14 cellular contexts compared by ENCODE assay signal in the genomic region with DNA sequence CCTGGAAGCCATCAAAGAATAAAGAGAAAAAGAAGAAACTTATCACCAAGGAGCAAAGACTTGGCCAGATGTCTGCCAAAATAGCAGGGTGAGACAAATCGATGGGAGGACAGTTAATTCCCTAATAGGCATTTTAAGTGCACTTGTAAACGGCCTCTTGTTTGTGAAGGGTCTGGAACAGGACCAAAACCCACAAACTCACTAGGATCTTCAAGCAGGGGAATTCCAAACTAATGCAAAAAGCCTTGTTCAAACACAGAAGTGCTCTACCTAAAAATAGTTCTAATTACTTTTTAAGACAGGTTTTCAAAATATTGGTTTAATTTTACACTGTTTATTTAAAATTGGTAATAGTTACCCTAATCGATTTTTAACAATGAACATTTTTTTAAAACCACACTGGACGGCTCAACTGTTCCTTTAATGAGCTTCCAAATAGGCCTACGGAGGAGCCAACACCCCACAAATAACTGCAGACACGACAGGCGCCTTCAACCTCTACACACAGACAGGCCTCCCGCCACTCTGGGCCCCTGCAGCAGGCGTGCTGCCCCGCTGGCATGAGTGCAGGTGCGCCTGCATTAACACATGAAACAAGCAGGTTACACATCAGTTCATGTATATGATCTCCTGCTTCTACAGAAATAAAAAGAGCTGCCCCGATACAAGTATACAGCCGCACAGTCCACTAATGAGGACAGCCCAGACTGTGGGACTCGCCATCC. TPM values are rescaled to one million over a fixed set of nuclear protein-coding genes. Genes with fewer than 3 reads are reported as not detected.
A peak's percentile ranks its signal among the peaks of the same experiment; 100 is the strongest.
DNase-seq lines count a peak whose midpoint lies in the region; ATAC-seq and TF ChIP-seq lines count a peak whose summit lies in the region.
"Had no signal": no experiment of that assay in that cellular context is flagged by ENCODE, and none has a peak within 500 bp of the region (broad histone marks: within the 10 kb centered on the region; RNA-seq: fewer than 3 reads in every experiment).

No MANE protein-coding gene starts in this region.

- H3K9me3 Mint-ChIP-seq in natural killer cell treated with Interleukin-12 subunit alpha and Interleukin-12 subunit beta and Interleukin-15 and Interleukin-18, amount 100 ng/mL, for 72 hours: no peaks in the 10 kb centered on the region
- H3K9me3 Mint-ChIP-seq: type B pancreatic cell had no signal

- H3K36me3 Mint-ChIP-seq in natural killer cell treated with Interleukin-12 subunit alpha and Interleukin-12 subunit beta and Interleukin-15 and Interleukin-18, amount 100 ng/mL, for 72 hours: peaks cover 1% of the 10 kb centered on the region

- TF ChIP-seq CTCF in C4-2B (conservative IDR thresholded peaks at IDR 0.05): no peak
- no peak for TF ChIP-seq CTCF in fibroblast of villous mesenchyme (IDR thresholded peaks at IDR 0.05; ENCODE audit: insufficient read depth, low read depth, low read length)

- peak overlapping the region; percentile 65 for H3K27ac ChIP-seq in C4-2B

- peaks cover 20 to 26% of the 10 kb centered on the region in 2 donors for H3K4me1 Mint-ChIP-seq in natural killer cell treated with Interleukin-12 subunit alpha and Interleukin-12 subunit beta and Interleukin-15 and Interleukin-18, amount 100 ng/mL, for 72 hours (ENCODE audit: low read depth in 2 of 2)

- DNase-seq in NCI-H1092 treated with DMSO at 0.1 percent for 48 hours (lab: John Stamatoyannopoulos, UW) (peak; percentile 80), NCI-H774 (lab: John Stamatoyannopoulos, UW) (peak; percentile 1), fibroblast of villous mesenchyme (ENCODE audit: low read depth) (peak; percentile 66), HUDEP-2 (lab: John Stamatoyannopoulos, UW; ENCODE audit: unreplicated experiment in 76 of 76) (no peak)
- no peak for DNase-seq in natural killer cell treated with Interleukin-12 subunit alpha and Interleukin-12 subunit beta and Interleukin-15 and Interleukin-18, amount 100 ng/mL, for 72 hours (ENCODE audit: low spot score)
- DNase-seq: activated CD4-positive, alpha-beta T cell treated with anti-CD3 and anti-CD28 coated beads, Interleukin-2, amount 50 U/mL, for 48 hours; activated gamma-delta T cell treated with Interleukin-2 at 50 U/mL for 16 hours; AML-193; cortex of kidney; T-helper 17 cell had no signal

- H3K4me3 Mint-ChIP-seq in natural killer cell treated with Interleukin-12 subunit alpha and Interleukin-12 subunit beta and Interleukin-15 and Interleukin-18, amount 100 ng/mL, for 72 hours: no peak overlapping the region
- H3K4me3 Mint-ChIP-seq: T-helper 17 cell, type B pancreatic cell had no signal

- H3K4me3 ChIP-seq in fibroblast of villous mesenchyme (ENCODE audit: low read depth, low read length): no peak overlapping the region

- H3K27me3 Mint-ChIP-seq in natural killer cell treated with Interleukin-12 subunit alpha and Interleukin-12 subunit beta and Interleukin-15 and Interleukin-18, amount 100 ng/mL, for 72 hours: no peaks in the 10 kb centered on the region
- H3K27me3 Mint-ChIP-seq: T-helper 17 cell, type B pancreatic cell had no signal

- ATAC-seq in GM18517 (IDR thresholded peaks at IDR 0.05; ENCODE audit: unreplicated experiment): no peak
- no peak for ATAC-seq in natural killer cell treated with Interleukin-12 subunit alpha and Interleukin-12 subunit beta and Interleukin-15 and Interleukin-18, amount 100 ng/mL, for 72 hours
- ATAC-seq in HG02938 (IDR thresholded peaks at IDR 0.05; ENCODE audit: unreplicated experiment): no peak
- ATAC-seq: T-helper 17 cell had no signal

- peak overlapping the region in 1 of 2 donors; percentile 41 for H3K27ac Mint-ChIP-seq in natural killer cell treated with Interleukin-12 subunit alpha and Interleukin-12 subunit beta and Interleukin-15 and Interleukin-18, amount 100 ng/mL, for 72 hours
- H3K27ac Mint-ChIP-seq: T-helper 17 cell, type B pancreatic cell had no signal

RNA-seq across cellular contexts. Expression of a gene that starts 15.8 kb away (rescaled TPM):
- total RNA-seq in fibroblast of villous mesenchyme: 86.7 and 88.5 TPM in 2 replicates
- 100 to 1,000 TPM in 1 of 2 donors, 10 to 100 TPM in 1; 89.7 to 164 TPM for total RNA-seq in natural killer cell treated with Interleukin-12 subunit alpha and Interleukin-12 subunit beta and Interleukin-15 and Interleukin-18, amount 100 ng/mL, for 72 hours

RNA-seq across cellular contexts. Expression of a gene that starts 32.1 kb away (rescaled TPM):
- total RNA-seq in fibroblast of villous mesenchyme: 81.5 and 102 TPM in 2 replicates
- total RNA-seq in natural killer cell treated with Interleukin-12 subunit alpha and Interleukin-12 subunit beta and Interleukin-15 and Interleukin-18, amount 100 ng/mL, for 72 hours: 10 to 100 TPM; 50.1 to 53.9 TPM

Comparison
In these comparisons a context has a peak if more than half of its experiments do, and no peak if none do; other contexts are left out.
1. DNase-seq: peak in NCI-H1092 treated with DMSO at 0.1 percent for 48 hours (single experiment), NCI-H774 (single experiment) and fibroblast of villous mesenchyme (single experiment); none in natural killer cell treated with Interleukin-12 subunit alpha and Interleukin-12 subunit beta and Interleukin-15 and Interleukin-18, amount 100 ng/mL, for 72 hours (single experiment) and HUDEP-2 (0 of 76).